23 cellular contexts compared by ENCODE assay signal in genomic region chr10:25049966-25050365, GRCh38. TPM values are rescaled to one million over a fixed set of nuclear protein-coding genes. Genes with fewer than 3 reads are reported as not detected.
"Had no signal": no experiment of that assay in that cellular context is flagged by ENCODE, and none has a peak within 500 bp of the region (broad histone marks: within the 10 kb centered on the region; RNA-seq: fewer than 3 reads in every experiment).

No MANE protein-coding gene starts in this region.

- H3K9me3 Mint-ChIP-seq: central memory CD8-positive, alpha-beta T cell; effector memory CD8-positive, alpha-beta T cell had no signal

- H3K9me3 ChIP-seq: esophagus muscularis mucosa, left ventricle myocardium inferior, neutrophil, testis, tibial nerve had no signal

- H3K4me3 ChIP-seq: esophagus muscularis mucosa, hepatocyte, left ventricle myocardium inferior, lung, skin epidermis, testis, tibial nerve had no signal

- H3K36me3 Mint-ChIP-seq: naive thymus-derived CD8-positive, alpha-beta T cell; stimulated activated naive B cell treated with anti-CD40 and anti-IgM and Interleukin-4, amounts not matched to agents 10 μg/mL and 1 μg/mL and 100 μg/mL, for 72 hours had no signal

- H3K27me3 ChIP-seq: esophagus muscularis mucosa, foreskin keratinocyte, hepatocyte, neutrophil, testis, tibial nerve had no signal

- H3K4me3 Mint-ChIP-seq: central memory CD8-positive, alpha-beta T cell; effector memory CD8-positive, alpha-beta T cell; naive thymus-derived CD8-positive, alpha-beta T cell; stimulated activated naive B cell treated with anti-CD40 and anti-IgM and Interleukin-4, amounts not matched to agents 10 μg/mL and 1 μg/mL and 100 μg/mL, for 72 hours; stimulated activated naive CD8-positive, alpha-beta T cell treated with anti-CD3 and anti-CD28 coated beads, Interleukin-15, amount 100 ng/mL, for 72 hours had no signal

- DNase-seq: effector memory CD8-positive, alpha-beta T cell; foreskin keratinocyte; kidney; left cardiac atrium; left ventricle myocardium inferior; naive thymus-derived CD8-positive, alpha-beta T cell; posterior cingulate gyrus; stimulated activated CD4-positive, alpha-beta T cell treated with anti-CD3 and anti-CD28 coated beads, Interleukin-2, amount 100 ng/mL, for 24 hours; stimulated activated CD4-positive, alpha-beta T cell treated with anti-CD3 and anti-CD28 coated beads, Interleukin-4, amount 100 ng/mL, for 4 hours; stimulated activated naive B cell treated with anti-CD40 and anti-IgM and Interleukin-4, amounts not matched to agents 10 μg/mL and 1 μg/mL and 100 μg/mL, for 72 hours; stimulated activated naive CD8-positive, alpha-beta T cell treated with anti-CD3 and anti-CD28 coated beads, Interleukin-15, amount 100 ng/mL, for 72 hours; testis had no signal

- H3K27ac ChIP-seq: epithelial cell of prostate, esophagus muscularis mucosa, foreskin keratinocyte, hepatocyte, left ventricle myocardium inferior, neutrophil, skin epidermis, testis, tibial nerve had no signal

- H3K27ac Mint-ChIP-seq: stimulated activated naive B cell treated with anti-CD40 and anti-IgM and Interleukin-4, amounts not matched to agents 10 μg/mL and 1 μg/mL and 100 μg/mL, for 72 hours; stimulated activated naive CD8-positive, alpha-beta T cell treated with anti-CD3 and anti-CD28 coated beads, Interleukin-15, amount 100 ng/mL, for 72 hours had no signal

- H3K4me1 ChIP-seq: esophagus muscularis mucosa, foreskin keratinocyte had no signal

- H3K36me3 ChIP-seq: esophagus muscularis mucosa, left ventricle myocardium inferior, neutrophil, tibial nerve had no signal

- H3K4me1 Mint-ChIP-seq: central memory CD8-positive, alpha-beta T cell; naive thymus-derived CD8-positive, alpha-beta T cell; stimulated activated naive B cell treated with anti-CD40 and anti-IgM and Interleukin-4, amounts not matched to agents 10 μg/mL and 1 μg/mL and 100 μg/mL, for 72 hours; stimulated activated naive CD8-positive, alpha-beta T cell treated with anti-CD3 and anti-CD28 coated beads, Interleukin-15, amount 100 ng/mL, for 72 hours had no signal

- FAIRE-seq: kidney had no signal

RNA-seq across cellular contexts. Expression of gene ENKUR, which starts 34.0 kb away (rescaled TPM):
- total RNA-seq: left cardiac atrium; left ventricle myocardium inferior; mesenteric fat pad; naive thymus-derived CD8-positive, alpha-beta T cell; osteoblast; tibial nerve; ureter had no signal
- polyA plus RNA-seq: foreskin keratinocyte; naive thymus-derived CD8-positive, alpha-beta T cell had no signal
